Comparison of ENCODE assay signal across 11 cellular contexts in the genomic region with DNA sequence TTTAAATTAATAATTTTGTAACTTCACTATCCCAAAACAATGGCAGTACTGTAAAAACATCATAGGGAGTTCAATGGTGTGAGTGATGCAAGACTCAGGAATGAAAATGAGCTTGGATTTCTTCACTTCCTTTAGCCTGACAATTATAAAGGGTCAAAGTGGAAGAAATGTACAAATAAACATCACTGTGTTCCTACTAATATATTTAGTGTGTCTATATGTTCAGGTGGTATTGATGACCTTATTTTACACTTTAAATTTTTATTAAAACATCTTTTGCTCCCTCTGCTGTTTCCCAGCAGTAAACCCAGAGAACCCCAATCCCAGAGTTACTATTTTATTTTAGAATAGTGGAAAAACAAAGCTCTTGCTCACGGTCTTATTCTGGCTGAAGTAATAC. TPM values are rescaled to one million over a fixed set of nuclear protein-coding genes. Genes with fewer than 3 reads are reported as not detected.
DNase-seq lines count a peak whose midpoint lies in the region; ATAC-seq and TF ChIP-seq lines count a peak whose summit lies in the region.
"Had no signal": no experiment of that assay in that cellular context is flagged by ENCODE, and none has a peak within 500 bp of the region (broad histone marks: within the 10 kb centered on the region; RNA-seq: fewer than 3 reads in every experiment).

No MANE protein-coding gene starts in this region.

- intact Hi-C loops in Calu3 (cut with micrococcal nuclease; ENCODE audit: unreplicated experiment), result loop anchor here (1.0 kb wide), 1 partner anchor 107 kb away; no protein-coding TSS in a partner anchor
- intact Hi-C loops in colonic mucosa (cut with DNase I), result no loop called here

- peaks cover 26% of the 10 kb centered on the region for H3K4me1 Mint-ChIP-seq in Calu3 (ENCODE audit: low read depth, unreplicated experiment)
- peaks cover 12% of the 10 kb centered on the region for H3K4me1 Mint-ChIP-seq in T-helper 17 cell

- H3K27ac ChIP-seq in SJCRH30 (no peak overlapping the region), colonic mucosa (no peak overlapping the region)
- H3K27ac ChIP-seq: testis had no signal

- no peak overlapping the region for H3K9ac ChIP-seq in colonic mucosa (ENCODE audit: low read depth in 2 of 2, low read length in 2 of 2)

- TF ChIP-seq CTCF in Calu3 (IDR thresholded peaks at IDR 0.05; ENCODE audit: unreplicated experiment), result no peak
- TF ChIP-seq CTCF in fibroblast of mammary gland (conservative IDR thresholded peaks at IDR 0.05; ENCODE audit: control insufficient read depth, insufficient read depth, low read depth, low read length), result peak; percentile 31
- peak; percentile 36 for TF ChIP-seq CTCF in retinal pigment epithelial cell (conservative IDR thresholded peaks at IDR 0.05; ENCODE audit: low read depth, low read length)
- TF ChIP-seq CTCF in colonic mucosa (IDR thresholded peaks at IDR 0.05), result no peak

- TSS peak; percentile 10 for BruUV-seq in Calu3 (replicated peaks; lab: Mats Ljungman, UMichigan)

- CTCF ChIA-PET in Calu3 (lab: Charles Lee), result interaction anchor here (0.9 to 2.9 kb wide), 17 partner anchors 9 to 153 kb away, joined by 3 to 27 read pairs (median 5); partner anchors contain the start of genes SRFBP1 and ZNF474

- H3K27ac Mint-ChIP-seq in Calu3 (ENCODE audit: unreplicated experiment) (peak overlapping the region; percentile 94), T-helper 17 cell (no peak overlapping the region)
- H3K27ac Mint-ChIP-seq: activated T-helper 2 cell treated with anti-CD3 and anti-CD28 coated beads, Interferon-gamma antibody, Interleukin-2, Interleukin-4, amounts not matched to agents 10 μg/mL and 5 μg/mL and 100 μg/mL, durations not matched to agents 14 hours and 24 hours and 36 hours; effector memory CD8-positive, alpha-beta T cell had no signal

- H3K36me3 ChIP-seq in SJCRH30 (no peaks in the 10 kb centered on the region), colonic mucosa (no peaks in the 10 kb centered on the region)

- H3K4me1 ChIP-seq in SJCRH30 (no peaks in the 10 kb centered on the region), colonic mucosa (no peaks in the 10 kb centered on the region)
- H3K4me1 ChIP-seq: testis had no signal

- peak overlapping the region; percentile 59 for H3K4me3 ChIP-seq in SJCRH30
- H3K4me3 ChIP-seq in fibroblast of mammary gland (ENCODE audit: control insufficient read depth, low read depth, low read length), result peak overlapping the region; percentile 74
- H3K4me3 ChIP-seq in retinal pigment epithelial cell (ENCODE audit: low read length), result peak overlapping the region; percentile 76
- no peak overlapping the region for H3K4me3 ChIP-seq in colonic mucosa

- H3K27me3 Mint-ChIP-seq in Calu3 (ENCODE audit: unreplicated experiment), result no peaks in the 10 kb centered on the region
- H3K27me3 Mint-ChIP-seq in T-helper 17 cell, result peaks cover 56% of the 10 kb centered on the region

- H3K36me3 Mint-ChIP-seq in Calu3 (ENCODE audit: insufficient read depth, unreplicated experiment) (peaks cover 30% of the 10 kb centered on the region), T-helper 17 cell (ENCODE audit: low read depth) (peaks cover 4% of the 10 kb centered on the region)

- DNase-seq in Calu3 (no peak), SJCRH30 (no peak), fibroblast of mammary gland (ENCODE audit: low read depth) (no peak), retinal pigment epithelial cell (ENCODE audit: low read depth) (no peak), NCI-H524 treated with DMSO at 0.1 percent for 48 hours (lab: John Stamatoyannopoulos, UW) (no peak), T-helper 17 cell (no peak), colonic mucosa (no peak)
- DNase-seq: effector memory CD8-positive, alpha-beta T cell had no signal

- ATAC-seq in HG03520 (IDR thresholded peaks at IDR 0.05; ENCODE audit: unreplicated experiment) (no peak), T-helper 17 cell (no peak)
- ATAC-seq: effector memory CD8-positive, alpha-beta T cell had no signal

- no peaks in the 10 kb centered on the region for H3K9me3 Mint-ChIP-seq in Calu3 (ENCODE audit: low read depth, unreplicated experiment)
- H3K9me3 Mint-ChIP-seq: activated T-helper 2 cell treated with anti-CD3 and anti-CD28 coated beads, Interferon-gamma antibody, Interleukin-2, Interleukin-4, amounts not matched to agents 10 μg/mL and 5 μg/mL and 100 μg/mL, durations not matched to agents 14 hours and 24 hours and 36 hours; effector memory CD8-positive, alpha-beta T cell had no signal

- H3K4me3 Mint-ChIP-seq in Calu3 (ENCODE audit: low read depth, unreplicated experiment) (peak overlapping the region; percentile 100), T-helper 17 cell (no peak overlapping the region)

- H3K27me3 ChIP-seq in SJCRH30 (no peaks in the 10 kb centered on the region), colonic mucosa (no peaks in the 10 kb centered on the region)
- H3K27me3 ChIP-seq: testis had no signal

- H3K9me3 ChIP-seq in SJCRH30 (replicated peaks) (no peaks in the 10 kb centered on the region), T-helper 17 cell (ENCODE audit: control insufficient read depth, low read length, poor library complexity, severe bottlenecking) (no peaks in the 10 kb centered on the region), colonic mucosa (no peaks in the 10 kb centered on the region)
- H3K9me3 ChIP-seq: testis had no signal

RNA-seq across cellular contexts. Expression of gene LOX, which starts 2.0 kb away (rescaled TPM):
- total RNA-seq in Calu3 (2022), result 3.6 and 8.7 TPM in 2 replicates
- total RNA-seq in SJCRH30 (2014; rRNA removed; shearing (Covaris generic)), result 1.7 and 2.3 TPM in 2 replicates
- under 1 TPM in 1 of 2 donors, not detected in 1; 0.65 TPM for total RNA-seq in T-helper 17 cell
- 1 to 10 TPM; 2.0 to 6.2 TPM for total RNA-seq in colonic mucosa
- total RNA-seq: activated T-helper 2 cell treated with anti-CD3 and anti-CD28 coated beads, Interferon-gamma antibody, Interleukin-2, Interleukin-4, amounts not matched to agents 10 μg/mL and 5 μg/mL and 100 μg/mL, durations not matched to agents 14 hours and 24 hours and 36 hours had no signal

RNA-seq across cellular contexts. Expression of gene ZNF474, which starts 53.3 kb away (rescaled TPM):
- total RNA-seq in Calu3 (2022) (0.29 and 0.73 TPM in 2 replicates), T-helper 17 cell (under 1 TPM in 1 of 2 donors, not detected in 1; 0.57 TPM), colonic mucosa (under 1 TPM in 1 of 2 donors, not detected in 1; 0.20 TPM)
- 0.16 and 0.51 TPM in 2 replicates for total RNA-seq in SJCRH30 (2014; rRNA removed; shearing (Covaris generic))
- total RNA-seq: activated T-helper 2 cell treated with anti-CD3 and anti-CD28 coated beads, Interferon-gamma antibody, Interleukin-2, Interleukin-4, amounts not matched to agents 10 μg/mL and 5 μg/mL and 100 μg/mL, durations not matched to agents 14 hours and 24 hours and 36 hours had no signal

Comparison
In these comparisons a context has a peak if more than half of its experiments do, and no peak if none do; other contexts are left out.
1. CTCF ChIP-seq: peak in fibroblast of mammary gland (single experiment) and retinal pigment epithelial cell (single experiment); none in Calu3 (single experiment) and colonic mucosa (single experiment).